Comparison of ENCODE assay signal across 18 cellular contexts in genomic region chr6:43873806-43874714, GRCh38.
DNase-seq lines count a peak whose midpoint lies in the region; ATAC-seq, FAIRE-seq and TF ChIP-seq lines count a peak whose summit lies in the region.
"Had no signal": no experiment of that assay in that cellular context is flagged by ENCODE, and none has a peak within 500 bp of the region (broad histone marks: within the 10 kb centered on the region; RNA-seq: fewer than 3 reads in every experiment).

No MANE protein-coding gene starts in this region.

- 94 to 96% methylated on average over 3 of the region's 3 CpGs for WGBS in aorta, 2 donors

- H3K36me3 Mint-ChIP-seq in type B pancreatic cell = no peaks in the 10 kb centered on the region
- H3K36me3 Mint-ChIP-seq: activated naive CD8-positive, alpha-beta T cell had no signal

- DNase-seq in NCI-H2081 (lab: John Stamatoyannopoulos, UW) = peak; percentile 66 to 79
- DNase-seq in NCI-H2081 treated with DMSO at 0.1 percent for 48 hours (lab: John Stamatoyannopoulos, UW) = no peak
- DNase-seq in NCI-H345 treated with DMSO at 0.1 percent for 48 hours (lab: John Stamatoyannopoulos, UW; ENCODE audit: unreplicated experiment) = peak; percentile 87
- DNase-seq in left colon = peak; percentile 50 to 65
- DNase-seq in type B pancreatic cell (ENCODE audit: extremely low spot score, unreplicated experiment) = no peak
- DNase-seq in aorta = no peak
- no peak for DNase-seq in GM20000 (ENCODE audit: low spot score)
- no peak for DNase-seq in D721Med (ENCODE audit: insufficient read length, low spot score)
- DNase-seq: 8988T; activated CD8-positive, alpha-beta memory T cell treated with anti-CD3 and anti-CD28 coated beads, Interleukin-2, amount 50 U/mL, for 48 hours; central memory CD4-positive, alpha-beta T cell; HCEC 1CT; MV-4-11 had no signal

- H3K27ac Mint-ChIP-seq in type B pancreatic cell = peak overlapping the region; percentile 65
- H3K27ac Mint-ChIP-seq: activated naive CD8-positive, alpha-beta T cell had no signal

- intact Hi-C loops in left colon (cut with DNase I, micrococcal nuclease) = no loop called here
- intact Hi-C loops in aorta (cut with DNase I) = no loop called here

- no peak for FAIRE-seq in D721Med (lab: Jason Lieb, UNC)

- no peaks in the 10 kb centered on the region for H3K27me3 Mint-ChIP-seq in type B pancreatic cell
- H3K27me3 Mint-ChIP-seq: activated naive CD8-positive, alpha-beta T cell had no signal

- H3K27ac ChIP-seq in aorta (ENCODE audit: low read depth in 1 of 2, low read length in 2 of 2) = no peak overlapping the region
- H3K27ac ChIP-seq: epithelial cell of prostate, heart left ventricle had no signal

- H3K4me1 ChIP-seq in aorta (ENCODE audit: control insufficient read depth in 1 of 2, insufficient read depth in 2 of 2, low read length in 2 of 2) = no peaks in the 10 kb centered on the region

- H3K9me3 ChIP-seq in aorta (ENCODE audit: control insufficient read depth, low read length) = no peaks in the 10 kb centered on the region
- H3K9me3 ChIP-seq: heart left ventricle had no signal

- peak; percentile 92 for ATAC-seq in left colon
- ATAC-seq in aorta (ENCODE audit: low FRiP score) = no peak
- ATAC-seq: activated CD4-positive, CD25-positive, alpha-beta regulatory T cell treated with anti-CD3 and anti-CD28 coated beads, Interleukin-2, amount 50 U/mL, for 24 hours; heart left ventricle had no signal

- no peaks in the 10 kb centered on the region for H3K36me3 ChIP-seq in aorta (ENCODE audit: control insufficient read depth in 1 of 2, insufficient read depth in 2 of 2, low read length in 1 of 2)
- H3K36me3 ChIP-seq: heart left ventricle had no signal

- H3K4me1 Mint-ChIP-seq in type B pancreatic cell (ENCODE audit: unreplicated experiment) = peaks cover 41% of the 10 kb centered on the region

- no peaks in the 10 kb centered on the region for H3K27me3 ChIP-seq in aorta (ENCODE audit: control insufficient read depth in 1 of 2, insufficient read depth in 2 of 2, low read length in 1 of 2)
- H3K27me3 ChIP-seq: heart left ventricle had no signal

- no peaks in the 10 kb centered on the region for H3K9me3 Mint-ChIP-seq in type B pancreatic cell
- H3K9me3 Mint-ChIP-seq: neural crest cell had no signal

- TF ChIP-seq CTCF in type B pancreatic cell (conservative IDR thresholded peaks at IDR 0.05) (no peak), GM20000 (IDR thresholded peaks at IDR 0.05; ENCODE audit: extremely low read depth, missing control alignments) (no peak), D721Med (IDR thresholded peaks at IDR 0.05; ENCODE audit: insufficient read depth, missing control alignments) (no peak)

- no peak overlapping the region for H3K4me3 Mint-ChIP-seq in type B pancreatic cell
- H3K4me3 Mint-ChIP-seq: activated naive CD8-positive, alpha-beta T cell; neural crest cell had no signal

- no peak overlapping the region for H3K4me3 ChIP-seq in aorta (ENCODE audit: low read length in 2 of 2)
- H3K4me3 ChIP-seq: heart left ventricle had no signal

Comparison
In these comparisons a context has a peak if more than half of its experiments do, and no peak if none do; other contexts are left out.
1. DNase-seq: peak in NCI-H2081 (2 of 2), NCI-H345 treated with DMSO at 0.1 percent for 48 hours (single experiment) and left colon (2 of 2); none in NCI-H2081 treated with DMSO at 0.1 percent for 48 hours (single experiment), type B pancreatic cell (single experiment), aorta (0 of 2), GM20000 (single experiment) and D721Med (single experiment).